In the genomic region with DNA sequence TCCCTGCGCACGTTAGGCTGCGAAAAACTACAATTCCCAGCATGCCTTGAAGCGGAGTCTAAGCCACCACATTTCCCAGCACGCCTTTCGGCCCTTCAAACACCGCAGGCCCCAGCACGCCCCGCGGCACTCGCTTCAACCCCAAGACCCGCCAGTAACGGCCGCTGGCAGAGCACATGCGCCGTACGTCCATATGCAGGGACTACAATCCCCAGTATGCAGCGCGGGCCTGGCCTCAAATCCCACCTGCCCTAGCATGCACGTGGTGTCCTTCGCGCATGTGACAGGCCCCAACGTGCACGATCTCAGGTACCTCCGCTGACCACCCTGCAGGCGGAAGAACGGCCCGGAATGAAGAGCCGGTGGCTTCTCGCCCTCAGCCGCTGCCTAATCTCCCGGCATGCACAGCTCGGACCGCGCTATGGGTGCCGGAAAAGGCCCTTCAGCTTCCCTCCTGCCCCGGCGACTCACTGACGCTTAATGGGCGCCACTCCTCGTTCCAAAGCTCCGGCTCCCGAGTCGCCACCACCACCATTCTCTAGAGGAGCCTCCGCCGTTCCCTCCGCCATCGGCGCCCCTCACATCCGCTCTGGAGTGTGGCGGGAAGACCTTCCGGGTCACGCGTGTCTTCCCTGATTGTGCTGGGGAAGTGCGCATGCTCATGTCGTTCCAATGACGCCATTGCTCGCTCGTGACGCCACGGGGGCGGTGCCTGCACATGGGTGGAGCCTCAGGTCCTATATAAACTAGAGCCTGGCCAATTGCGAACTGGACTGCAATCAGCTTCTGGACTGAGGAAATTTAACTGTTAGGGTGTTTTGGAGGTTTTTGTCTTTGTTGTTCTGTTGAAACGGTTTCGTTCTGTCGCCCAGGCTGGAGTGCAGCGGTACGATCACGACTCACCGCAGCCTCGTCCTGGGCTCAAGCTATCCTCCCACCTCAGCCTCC, we compare ENCODE assay signal across 1 cellular context.
A peak's percentile ranks its signal among the peaks of the same experiment; 100 is the strongest.
TF ChIP-seq lines count a peak whose summit lies in the region.

A gene with protein sequence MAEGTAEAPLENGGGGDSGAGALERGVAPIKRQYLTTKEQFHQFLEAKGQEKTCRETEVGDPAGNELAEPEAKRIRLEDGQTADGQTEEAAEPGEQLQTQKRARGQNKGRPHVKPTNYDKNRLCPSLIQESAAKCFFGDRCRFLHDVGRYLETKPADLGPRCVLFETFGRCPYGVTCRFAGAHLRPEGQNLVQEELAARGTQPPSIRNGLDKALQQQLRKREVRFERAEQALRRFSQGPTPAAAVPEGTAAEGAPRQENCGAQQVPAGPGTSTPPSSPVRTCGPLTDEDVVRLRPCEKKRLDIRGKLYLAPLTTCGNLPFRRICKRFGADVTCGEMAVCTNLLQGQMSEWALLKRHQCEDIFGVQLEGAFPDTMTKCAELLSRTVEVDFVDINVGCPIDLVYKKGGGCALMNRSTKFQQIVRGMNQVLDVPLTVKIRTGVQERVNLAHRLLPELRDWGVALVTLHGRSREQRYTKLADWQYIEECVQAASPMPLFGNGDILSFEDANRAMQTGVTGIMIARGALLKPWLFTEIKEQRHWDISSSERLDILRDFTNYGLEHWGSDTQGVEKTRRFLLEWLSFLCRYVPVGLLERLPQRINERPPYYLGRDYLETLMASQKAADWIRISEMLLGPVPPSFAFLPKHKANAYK (minus strand): TSS at position 591 of the 948 bp plus-strand sequence. CDS start 22 bp downstream, at position 569.

TF ChIP-seq in HepG2, 621 proteins besides CTCF, POLR2A, EP300 and RAD21 (continued from another document and continues in another):
- no peak for TF ChIP-seq THYN1 (CRISPR knock-in tag; IDR thresholded peaks at IDR 0.05; ENCODE audit: borderline replicate concordance, low read depth)
- peak; percentile 48 for TF ChIP-seq ZBTB7B (CRISPR knock-in tag; IDR thresholded peaks at IDR 0.05)
- TF ChIP-seq ONECUT2 (CRISPR knock-in tag; IDR thresholded peaks at IDR 0.05) = no peak
- TF ChIP-seq, protein P1, sequence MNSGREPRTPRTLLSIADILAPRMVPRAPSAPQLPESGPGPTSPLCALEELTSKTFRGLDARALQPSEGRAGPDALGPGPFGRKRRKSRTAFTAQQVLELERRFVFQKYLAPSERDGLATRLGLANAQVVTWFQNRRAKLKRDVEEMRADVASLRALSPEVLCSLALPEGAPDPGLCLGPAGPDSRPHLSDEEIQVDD (CRISPR knock-in tag; IDR thresholded peaks at IDR 0.05; ENCODE audit: borderline replicate concordance) = peak; percentile 72; the same call in 1 of the 2 replicates
- TF ChIP-seq ZNF761 (CRISPR knock-in tag; conservative IDR thresholded peaks at IDR 0.05) = peak; percentile 62; the same call in 1 of the 2 replicates
- TF ChIP-seq ZNF24 (IDR thresholded peaks at IDR 0.05) = no peak
- peak; percentile 82; the same call in 1 of the 2 replicates for TF ChIP-seq SMAD1 (CRISPR knock-in tag; IDR thresholded peaks at IDR 0.05; ENCODE audit: borderline replicate concordance, low read depth)
- TF ChIP-seq, protein P2, sequence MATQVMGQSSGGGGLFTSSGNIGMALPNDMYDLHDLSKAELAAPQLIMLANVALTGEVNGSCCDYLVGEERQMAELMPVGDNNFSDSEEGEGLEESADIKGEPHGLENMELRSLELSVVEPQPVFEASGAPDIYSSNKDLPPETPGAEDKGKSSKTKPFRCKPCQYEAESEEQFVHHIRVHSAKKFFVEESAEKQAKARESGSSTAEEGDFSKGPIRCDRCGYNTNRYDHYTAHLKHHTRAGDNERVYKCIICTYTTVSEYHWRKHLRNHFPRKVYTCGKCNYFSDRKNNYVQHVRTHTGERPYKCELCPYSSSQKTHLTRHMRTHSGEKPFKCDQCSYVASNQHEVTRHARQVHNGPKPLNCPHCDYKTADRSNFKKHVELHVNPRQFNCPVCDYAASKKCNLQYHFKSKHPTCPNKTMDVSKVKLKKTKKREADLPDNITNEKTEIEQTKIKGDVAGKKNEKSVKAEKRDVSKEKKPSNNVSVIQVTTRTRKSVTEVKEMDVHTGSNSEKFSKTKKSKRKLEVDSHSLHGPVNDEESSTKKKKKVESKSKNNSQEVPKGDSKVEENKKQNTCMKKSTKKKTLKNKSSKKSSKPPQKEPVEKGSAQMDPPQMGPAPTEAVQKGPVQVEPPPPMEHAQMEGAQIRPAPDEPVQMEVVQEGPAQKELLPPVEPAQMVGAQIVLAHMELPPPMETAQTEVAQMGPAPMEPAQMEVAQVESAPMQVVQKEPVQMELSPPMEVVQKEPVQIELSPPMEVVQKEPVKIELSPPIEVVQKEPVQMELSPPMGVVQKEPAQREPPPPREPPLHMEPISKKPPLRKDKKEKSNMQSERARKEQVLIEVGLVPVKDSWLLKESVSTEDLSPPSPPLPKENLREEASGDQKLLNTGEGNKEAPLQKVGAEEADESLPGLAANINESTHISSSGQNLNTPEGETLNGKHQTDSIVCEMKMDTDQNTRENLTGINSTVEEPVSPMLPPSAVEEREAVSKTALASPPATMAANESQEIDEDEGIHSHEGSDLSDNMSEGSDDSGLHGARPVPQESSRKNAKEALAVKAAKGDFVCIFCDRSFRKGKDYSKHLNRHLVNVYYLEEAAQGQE (IDR thresholded peaks at IDR 0.05; ENCODE audit: borderline replicate concordance in 1 of 2, low read depth in 1 of 2, low read length in 2 of 2) = no peak
- TF ChIP-seq ZNF577 (CRISPR knock-in tag; IDR thresholded peaks at IDR 0.05; ENCODE audit: borderline replicate concordance, low read depth) = no peak
- TF ChIP-seq ATF1 (CRISPR knock-in tag; IDR thresholded peaks at IDR 0.05) = peak; percentile 93
- TF ChIP-seq KDM5B (CRISPR knock-in tag; IDR thresholded peaks at IDR 0.05; ENCODE audit: borderline replicate concordance) = peak; percentile 96
- 0 out of 2 replicates have a peak, but pooled peaks have one; percentile 57 for TF ChIP-seq ZNF296 (CRISPR knock-in tag; conservative IDR thresholded peaks at IDR 0.05)
- TF ChIP-seq, protein P3, sequence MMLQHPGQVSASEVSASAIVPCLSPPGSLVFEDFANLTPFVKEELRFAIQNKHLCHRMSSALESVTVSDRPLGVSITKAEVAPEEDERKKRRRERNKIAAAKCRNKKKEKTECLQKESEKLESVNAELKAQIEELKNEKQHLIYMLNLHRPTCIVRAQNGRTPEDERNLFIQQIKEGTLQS (CRISPR knock-in tag; IDR thresholded peaks at IDR 0.05) = no peak; the same call in 1 of the 2 replicates
- no peak for TF ChIP-seq POLR2AphosphoS2 (IDR thresholded peaks at IDR 0.05; ENCODE audit: low read depth, low read length)
- TF ChIP-seq TARDBP (CRISPR knock-in tag; IDR thresholded peaks at IDR 0.05) = peak; percentile 95
- TF ChIP-seq, protein P4, sequence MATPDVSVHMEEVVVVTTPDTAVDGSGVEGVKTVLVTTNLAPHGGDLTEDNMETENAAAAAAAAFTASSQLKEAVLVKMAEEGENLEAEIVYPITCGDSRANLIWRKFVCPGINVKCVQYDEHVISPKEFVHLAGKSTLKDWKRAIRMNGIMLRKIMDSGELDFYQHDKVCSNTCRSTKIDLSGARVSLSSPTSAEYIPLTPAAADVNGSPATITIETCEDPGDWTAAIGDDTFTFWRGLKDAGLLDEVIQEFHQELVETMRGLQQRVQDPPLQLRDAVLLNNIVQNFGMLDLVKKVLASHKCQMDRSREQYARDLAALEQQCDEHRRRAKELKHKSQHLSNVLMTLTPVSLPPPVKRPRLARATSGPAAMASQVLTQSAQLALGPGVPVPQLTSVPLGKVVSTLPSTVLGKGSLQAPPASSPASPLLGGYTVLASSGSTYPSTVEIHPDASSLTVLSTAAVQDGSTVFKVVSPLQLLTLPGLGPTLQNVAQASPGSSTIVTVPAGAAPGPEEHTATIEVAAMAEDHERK (CRISPR knock-in tag; IDR thresholded peaks at IDR 0.05; ENCODE audit: low read depth) = no peak; the same call in 1 of the 2 replicates
- TF ChIP-seq, protein P5, sequence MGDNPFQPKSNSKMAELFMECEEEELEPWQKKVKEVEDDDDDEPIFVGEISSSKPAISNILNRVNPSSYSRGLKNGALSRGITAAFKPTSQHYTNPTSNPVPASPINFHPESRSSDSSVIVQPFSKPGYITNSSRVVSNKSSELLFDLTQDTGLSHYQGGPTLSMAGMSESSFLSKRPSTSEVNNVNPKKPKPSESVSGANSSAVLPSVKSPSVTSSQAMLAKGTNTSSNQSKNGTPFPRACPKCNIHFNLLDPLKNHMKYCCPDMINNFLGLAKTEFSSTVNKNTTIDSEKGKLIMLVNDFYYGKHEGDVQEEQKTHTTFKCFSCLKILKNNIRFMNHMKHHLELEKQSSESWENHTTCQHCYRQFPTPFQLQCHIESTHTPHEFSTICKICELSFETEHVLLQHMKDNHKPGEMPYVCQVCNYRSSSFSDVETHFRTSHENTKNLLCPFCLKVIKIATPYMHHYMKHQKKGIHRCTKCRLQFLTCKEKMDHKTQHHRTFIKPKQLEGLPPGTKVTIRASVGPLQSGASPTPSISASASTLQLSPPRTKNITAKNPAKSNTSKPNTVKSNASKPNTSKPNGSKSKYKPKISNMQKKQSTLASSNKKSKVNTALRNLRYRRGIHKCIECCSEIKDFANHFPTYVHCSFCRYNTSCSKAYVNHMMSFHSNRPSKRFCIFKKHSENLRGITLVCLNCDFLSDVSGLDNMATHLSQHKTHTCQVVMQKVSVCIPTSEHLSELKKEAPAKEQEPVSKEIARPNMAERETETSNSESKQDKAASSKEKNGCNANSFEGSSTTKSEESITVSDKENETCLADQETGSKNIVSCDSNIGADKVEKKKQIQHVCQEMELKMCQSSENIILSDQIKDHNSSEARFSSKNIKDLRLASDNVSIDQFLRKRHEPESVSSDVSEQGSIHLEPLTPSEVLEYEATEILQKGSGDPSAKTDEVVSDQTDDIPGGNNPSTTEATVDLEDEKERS (CRISPR knock-in tag; IDR thresholded peaks at IDR 0.05) = peak; percentile 71
- no peak for TF ChIP-seq ZKSCAN1 (IDR thresholded peaks at IDR 0.05; ENCODE audit: low read length)
- TF ChIP-seq FLYWCH1 (CRISPR knock-in tag; IDR thresholded peaks at IDR 0.05) = no peak
- TF ChIP-seq SMAD9 (CRISPR knock-in tag; IDR thresholded peaks at IDR 0.05) = no peak
- TF ChIP-seq, protein P6, sequence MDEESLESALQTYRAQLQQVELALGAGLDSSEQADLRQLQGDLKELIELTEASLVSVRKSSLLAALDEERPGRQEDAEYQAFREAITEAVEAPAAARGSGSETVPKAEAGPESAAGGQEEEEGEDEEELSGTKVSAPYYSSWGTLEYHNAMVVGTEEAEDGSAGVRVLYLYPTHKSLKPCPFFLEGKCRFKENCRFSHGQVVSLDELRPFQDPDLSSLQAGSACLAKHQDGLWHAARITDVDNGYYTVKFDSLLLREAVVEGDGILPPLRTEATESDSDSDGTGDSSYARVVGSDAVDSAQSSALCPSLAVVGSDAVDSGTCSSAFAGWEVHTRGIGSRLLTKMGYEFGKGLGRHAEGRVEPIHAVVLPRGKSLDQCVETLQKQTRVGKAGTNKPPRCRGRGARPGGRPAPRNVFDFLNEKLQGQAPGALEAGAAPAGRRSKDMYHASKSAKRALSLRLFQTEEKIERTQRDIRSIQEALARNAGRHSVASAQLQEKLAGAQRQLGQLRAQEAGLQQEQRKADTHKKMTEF (CRISPR knock-in tag; IDR thresholded peaks at IDR 0.05) = peak; percentile 98
- TF ChIP-seq ZNF138 (CRISPR knock-in tag; IDR thresholded peaks at IDR 0.05; ENCODE audit: low read depth) = peak; percentile 62; the same call in 1 of the 2 replicates
- TF ChIP-seq, protein P7, sequence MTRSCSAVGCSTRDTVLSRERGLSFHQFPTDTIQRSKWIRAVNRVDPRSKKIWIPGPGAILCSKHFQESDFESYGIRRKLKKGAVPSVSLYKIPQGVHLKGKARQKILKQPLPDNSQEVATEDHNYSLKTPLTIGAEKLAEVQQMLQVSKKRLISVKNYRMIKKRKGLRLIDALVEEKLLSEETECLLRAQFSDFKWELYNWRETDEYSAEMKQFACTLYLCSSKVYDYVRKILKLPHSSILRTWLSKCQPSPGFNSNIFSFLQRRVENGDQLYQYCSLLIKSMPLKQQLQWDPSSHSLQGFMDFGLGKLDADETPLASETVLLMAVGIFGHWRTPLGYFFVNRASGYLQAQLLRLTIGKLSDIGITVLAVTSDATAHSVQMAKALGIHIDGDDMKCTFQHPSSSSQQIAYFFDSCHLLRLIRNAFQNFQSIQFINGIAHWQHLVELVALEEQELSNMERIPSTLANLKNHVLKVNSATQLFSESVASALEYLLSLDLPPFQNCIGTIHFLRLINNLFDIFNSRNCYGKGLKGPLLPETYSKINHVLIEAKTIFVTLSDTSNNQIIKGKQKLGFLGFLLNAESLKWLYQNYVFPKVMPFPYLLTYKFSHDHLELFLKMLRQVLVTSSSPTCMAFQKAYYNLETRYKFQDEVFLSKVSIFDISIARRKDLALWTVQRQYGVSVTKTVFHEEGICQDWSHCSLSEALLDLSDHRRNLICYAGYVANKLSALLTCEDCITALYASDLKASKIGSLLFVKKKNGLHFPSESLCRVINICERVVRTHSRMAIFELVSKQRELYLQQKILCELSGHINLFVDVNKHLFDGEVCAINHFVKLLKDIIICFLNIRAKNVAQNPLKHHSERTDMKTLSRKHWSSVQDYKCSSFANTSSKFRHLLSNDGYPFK (CRISPR knock-in tag; IDR thresholded peaks at IDR 0.05; ENCODE audit: borderline replicate concordance) = peak; percentile 98
- TF ChIP-seq ZNF572 (CRISPR knock-in tag; IDR thresholded peaks at IDR 0.05) = no peak
- peak; percentile 53; the same call in 1 of the 2 replicates for TF ChIP-seq ZSCAN9 (CRISPR knock-in tag; IDR thresholded peaks at IDR 0.05; ENCODE audit: borderline replicate concordance)
- TF ChIP-seq, protein P8, sequence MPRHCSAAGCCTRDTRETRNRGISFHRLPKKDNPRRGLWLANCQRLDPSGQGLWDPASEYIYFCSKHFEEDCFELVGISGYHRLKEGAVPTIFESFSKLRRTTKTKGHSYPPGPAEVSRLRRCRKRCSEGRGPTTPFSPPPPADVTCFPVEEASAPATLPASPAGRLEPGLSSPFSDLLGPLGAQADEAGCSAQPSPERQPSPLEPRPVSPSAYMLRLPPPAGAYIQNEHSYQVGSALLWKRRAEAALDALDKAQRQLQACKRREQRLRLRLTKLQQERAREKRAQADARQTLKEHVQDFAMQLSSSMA (CRISPR knock-in tag; IDR thresholded peaks at IDR 0.05) = 0 out of 2 replicates have a peak, but pooled peaks have one; percentile 41
- TF ChIP-seq, protein P9, sequence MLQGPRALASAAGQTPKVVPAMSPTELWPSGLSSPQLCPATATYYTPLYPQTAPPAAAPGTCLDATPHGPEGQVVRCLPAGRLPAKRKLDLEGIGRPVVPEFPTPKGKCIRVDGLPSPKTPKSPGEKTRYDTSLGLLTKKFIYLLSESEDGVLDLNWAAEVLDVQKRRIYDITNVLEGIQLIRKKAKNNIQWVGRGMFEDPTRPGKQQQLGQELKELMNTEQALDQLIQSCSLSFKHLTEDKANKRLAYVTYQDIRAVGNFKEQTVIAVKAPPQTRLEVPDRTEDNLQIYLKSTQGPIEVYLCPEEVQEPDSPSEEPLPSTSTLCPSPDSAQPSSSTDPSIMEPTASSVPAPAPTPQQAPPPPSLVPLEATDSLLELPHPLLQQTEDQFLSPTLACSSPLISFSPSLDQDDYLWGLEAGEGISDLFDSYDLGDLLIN (CRISPR knock-in tag; IDR thresholded peaks at IDR 0.05; ENCODE audit: borderline replicate concordance) = no peak; the same call in 1 of the 2 replicates
- TF ChIP-seq REPIN1 (CRISPR knock-in tag; IDR thresholded peaks at IDR 0.05; ENCODE audit: borderline replicate concordance, low read depth) = peak; percentile 94
- TF ChIP-seq SMAD3 (CRISPR knock-in tag; IDR thresholded peaks at IDR 0.05) = no peak; the same call in 1 of the 2 replicates
- TF ChIP-seq FOXK1 (CRISPR knock-in tag; IDR thresholded peaks at IDR 0.05; ENCODE audit: borderline replicate concordance, low read depth) = peak; percentile 44; the same call in 1 of the 2 replicates
- no peak for TF ChIP-seq ZNF570 (CRISPR knock-in tag; IDR thresholded peaks at IDR 0.05; ENCODE audit: borderline replicate concordance)
- no peak for TF ChIP-seq NR2F2 (IDR thresholded peaks at IDR 0.05; ENCODE audit: borderline replicate concordance, low read depth)
